Comparison of ENCODE assay signal across 16 cellular contexts in genomic region chr11:111336582-111337256, GRCh38. TPM values are rescaled to one million over a fixed set of nuclear protein-coding genes. Genes with fewer than 3 reads are reported as not detected.
DNase-seq lines count a peak whose midpoint lies in the region; ATAC-seq and TF ChIP-seq lines count a peak whose summit lies in the region.
"Had no signal": no experiment of that assay in that cellular context is flagged by ENCODE, and none has a peak within 500 bp of the region (broad histone marks: within the 10 kb centered on the region; RNA-seq: fewer than 3 reads in every experiment).

No MANE protein-coding gene starts in this region.

- no peaks in the 10 kb centered on the region; the same call in 1 of the 2 replicates for H3K36me3 ChIP-seq in SK-N-MC (ENCODE audit: insufficient read depth, low read length)
- H3K36me3 ChIP-seq in upper lobe of right lung, result no peaks in the 10 kb centered on the region
- H3K36me3 ChIP-seq: transverse colon had no signal

- no peaks in the 10 kb centered on the region for H3K27me3 ChIP-seq in upper lobe of right lung
- H3K27me3 ChIP-seq: transverse colon had no signal

- ATAC-seq in Right ventricle myocardium superior (ENCODE audit: poor library complexity) (peak; percentile 78), upper lobe of right lung (peak; percentile 50), GM21528 (IDR thresholded peaks at IDR 0.05; ENCODE audit: low FRiP score, unreplicated experiment) (no peak)

- peak overlapping the region; percentile 38; the same call in 1 of the 2 replicates for H3K27ac ChIP-seq in SK-N-MC
- no peak overlapping the region for H3K27ac ChIP-seq in upper lobe of right lung
- H3K27ac ChIP-seq: transverse colon had no signal

- H3K4me1 ChIP-seq in upper lobe of right lung, result peaks cover 10% of the 10 kb centered on the region

- intact Hi-C loops in Right ventricle myocardium superior (cut with DNase I) (no loop called here), cardiac septum (cut with DNase I) (no loop called here), upper lobe of right lung (cut with DNase I) (no loop called here)

- H3K9me3 ChIP-seq in SK-N-MC (ENCODE audit: low read depth, low read length) (peaks cover 4% of the 10 kb centered on the region; the same call in 1 of the 2 replicates), upper lobe of right lung (no peaks in the 10 kb centered on the region)

- H3K4me3 ChIP-seq in SK-N-MC (peak overlapping the region; percentile 56), fibroblast of pulmonary artery (replicated peaks; ENCODE audit: low read depth, low read length) (no peak overlapping the region), upper lobe of right lung (no peak overlapping the region)
- H3K4me3 ChIP-seq: transverse colon had no signal

- DNase-seq in Right ventricle myocardium superior (no peak), cardiac septum (ENCODE audit: low spot score) (no peak), SK-N-MC (ENCODE audit: low read depth, low spot score) (peak; percentile 88), fibroblast of pulmonary artery (ENCODE audit: low read depth) (peak; percentile 73), upper lobe of right lung (no peak), SW 1271 (lab: John Stamatoyannopoulos, UW) (no peak), activated T-cell treated with anti-CD3 and anti-CD28 coated beads for 4 hours (no peak)
- DNase-seq: activated CD8-positive, alpha-beta memory T cell treated with anti-CD3 and anti-CD28 coated beads for 24 hours; activated naive CD8-positive, alpha-beta T cell treated with anti-CD3 and anti-CD28 coated beads for 36 hours; AML-193; NCI-H1105 treated with DMSO at 0.1 percent for 48 hours; NK-92 treated with Interleukin-12 subunit alpha and Interleukin-12 subunit beta, amount 100 ng/mL, for 24 hours; transverse colon had no signal

- H3K9ac ChIP-seq in SK-N-MC (ENCODE audit: insufficient read length), result no peak overlapping the region

- TF ChIP-seq CTCF in fibroblast of pulmonary artery (IDR thresholded peaks at IDR 0.05; ENCODE audit: low read length, missing control alignments) (no peak), upper lobe of right lung (IDR thresholded peaks at IDR 0.05) (no peak)

RNA-seq across cellular contexts. Expression of gene POU2AF3, which starts 38.4 kb away (rescaled TPM):
- 1.0 TPM for total RNA-seq in Right ventricle myocardium superior
- total RNA-seq in cardiac septum, result not detected
- total RNA-seq in upper lobe of right lung, result 1.8 TPM
- total RNA-seq: activated naive CD8-positive, alpha-beta T cell treated with anti-CD3 and anti-CD28 coated beads for 36 hours; G401; T-helper 1 cell treated with Interleukin-12 subunit alpha and Interleukin-12 subunit beta and Interleukin-4 antibody, amounts not matched to agents 30 ng/mL and 1 ng/mL, for 36 hours had no signal

RNA-seq across cellular contexts. Expression of gene POU2AF1, which starts 42.4 kb away (rescaled TPM):
- total RNA-seq in Right ventricle myocardium superior (0.27 TPM), cardiac septum (0.13 TPM), upper lobe of right lung (2.5 TPM)

Comparison
In these comparisons a context has a peak if more than half of its experiments do, and no peak if none do; other contexts are left out.
1. DNase-seq: peak in SK-N-MC (single experiment) and fibroblast of pulmonary artery (single experiment); none in Right ventricle myocardium superior (single experiment), cardiac septum (single experiment), upper lobe of right lung (single experiment), SW 1271 (0 of 2) and activated T-cell treated with anti-CD3 and anti-CD28 coated beads for 4 hours (single experiment).